Comparison of ENCODE assay signal across 15 cellular contexts in the genomic region with DNA sequence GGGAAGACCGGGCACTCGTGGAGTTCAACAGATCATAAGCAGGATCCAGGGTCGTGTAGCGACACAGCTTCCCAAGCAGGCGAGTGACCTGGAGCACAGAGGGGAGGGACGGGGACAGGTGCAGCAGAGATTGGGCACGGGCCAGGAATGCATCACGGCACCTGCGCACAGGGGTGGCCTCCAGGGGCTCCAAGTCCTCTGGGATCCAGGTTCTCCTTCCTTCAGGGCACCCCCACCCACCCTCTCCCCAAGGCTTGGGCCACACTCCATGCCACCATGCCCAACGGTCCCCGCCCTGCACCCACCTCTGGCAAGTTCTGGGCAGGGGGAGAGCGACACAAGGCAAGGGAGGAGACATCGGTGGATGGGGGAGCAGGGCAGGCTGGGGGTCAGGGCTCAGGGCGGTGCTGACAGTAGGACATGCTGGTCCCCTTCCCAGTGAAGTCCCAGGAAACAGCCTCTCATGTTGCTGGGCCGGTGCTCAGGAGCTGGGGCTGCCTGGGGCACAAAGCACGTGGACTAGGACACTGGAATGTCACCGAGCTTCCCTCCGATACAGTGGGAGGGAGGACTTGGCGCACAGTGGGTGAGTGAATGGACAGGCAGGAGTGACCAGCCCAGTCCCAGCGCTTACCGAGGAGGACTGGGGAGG.
DNase-seq lines count a peak whose midpoint lies in the region; ATAC-seq, FAIRE-seq and TF ChIP-seq lines count a peak whose summit lies in the region.
"Had no signal": no experiment of that assay in that cellular context is flagged by ENCODE, and none has a peak within 500 bp of the region (broad histone marks: within the 10 kb centered on the region; RNA-seq: fewer than 3 reads in every experiment).

No MANE protein-coding gene starts in this region.

- H3K27me3 ChIP-seq in neural progenitor cell, result no peaks in the 10 kb centered on the region

- H2AFZ ChIP-seq in neural progenitor cell (replicated peaks), result no peak overlapping the region
- H2AFZ ChIP-seq: PC-9 had no signal

- FAIRE-seq in RCC 7860 (lab: Jason Lieb, UNC), result no peak

- TF ChIP-seq CTCF in natural killer cell (IDR thresholded peaks at IDR 0.05) (no peak), neural progenitor cell (IDR thresholded peaks at IDR 0.05) (no peak)

- no peak overlapping the region for H3K27ac ChIP-seq in neural progenitor cell
- H3K27ac ChIP-seq: 22Rv1, PC-9 had no signal

- H3K27me3 Mint-ChIP-seq in natural killer cell treated with Interleukin-12 subunit alpha and Interleukin-12 subunit beta and Interleukin-15 and Interleukin-18, amount 100 ng/mL, for 72 hours, result no peaks in the 10 kb centered on the region
- H3K27me3 Mint-ChIP-seq in natural killer cell (ENCODE audit: low read depth in 2 of 2) (no peaks in the 10 kb centered on the region), neural progenitor cell (ENCODE audit: insufficient read depth, low read depth) (peaks cover 3% of the 10 kb centered on the region)

- H3K4me1 ChIP-seq in neural progenitor cell, result peaks cover 6% of the 10 kb centered on the region

- intact Hi-C loops in natural killer cell (cut with micrococcal nuclease), result no loop called here

- no peaks in the 10 kb centered on the region for H3K4me1 Mint-ChIP-seq in natural killer cell treated with Interleukin-12 subunit alpha and Interleukin-12 subunit beta and Interleukin-15 and Interleukin-18, amount 100 ng/mL, for 72 hours (ENCODE audit: low read depth in 2 of 2)
- H3K4me1 Mint-ChIP-seq in natural killer cell (no peaks in the 10 kb centered on the region), neural progenitor cell (peaks cover 40% of the 10 kb centered on the region)

- no peaks in the 10 kb centered on the region for H3K36me3 Mint-ChIP-seq in natural killer cell treated with Interleukin-12 subunit alpha and Interleukin-12 subunit beta and Interleukin-15 and Interleukin-18, amount 100 ng/mL, for 72 hours
- H3K36me3 Mint-ChIP-seq in natural killer cell (no peaks in the 10 kb centered on the region), neural progenitor cell (no peaks in the 10 kb centered on the region)

- no peaks in the 10 kb centered on the region for H3K79me2 ChIP-seq in neural progenitor cell (ENCODE audit: low read depth)

- no peaks in the 10 kb centered on the region for H4K20me1 ChIP-seq in neural progenitor cell (ENCODE audit: low read depth)

- no peak overlapping the region for H3K27ac Mint-ChIP-seq in natural killer cell treated with Interleukin-12 subunit alpha and Interleukin-12 subunit beta and Interleukin-15 and Interleukin-18, amount 100 ng/mL, for 72 hours
- H3K27ac Mint-ChIP-seq in natural killer cell (no peak overlapping the region), neural progenitor cell (peak overlapping the region; percentile 46)

- H3K9me3 ChIP-seq in neural progenitor cell (ENCODE audit: low read depth), result no peaks in the 10 kb centered on the region

- ATAC-seq in natural killer cell treated with Interleukin-12 subunit alpha and Interleukin-12 subunit beta and Interleukin-15 and Interleukin-18, amount 100 ng/mL, for 72 hours, result peak; percentile 17 to 25
- ATAC-seq in natural killer cell, result no peak

- no peaks in the 10 kb centered on the region for H3F3A ChIP-seq in neural progenitor cell (ENCODE audit: low read depth)

- no peak overlapping the region for H3K9ac ChIP-seq in neural progenitor cell

- H3K4me3 Mint-ChIP-seq in natural killer cell treated with Interleukin-12 subunit alpha and Interleukin-12 subunit beta and Interleukin-15 and Interleukin-18, amount 100 ng/mL, for 72 hours, result no peak overlapping the region
- H3K4me3 Mint-ChIP-seq in natural killer cell (no peak overlapping the region), neural progenitor cell (no peak overlapping the region)

- H3K36me3 ChIP-seq in neural progenitor cell, result no peaks in the 10 kb centered on the region

- no peak overlapping the region for H3K4me2 ChIP-seq in neural progenitor cell
- H3K4me2 ChIP-seq: PC-9 had no signal

- H3K9me3 Mint-ChIP-seq in natural killer cell treated with Interleukin-12 subunit alpha and Interleukin-12 subunit beta and Interleukin-15 and Interleukin-18, amount 100 ng/mL, for 72 hours, result no peaks in the 10 kb centered on the region
- H3K9me3 Mint-ChIP-seq in natural killer cell (no peaks in the 10 kb centered on the region), neural progenitor cell (no peaks in the 10 kb centered on the region)

- DNase-seq in NCI-H1105 treated with DMSO at 0.1 percent for 48 hours (lab: John Stamatoyannopoulos, UW) (peak; percentile 20), NCI-H1105 (lab: John Stamatoyannopoulos, UW) (no peak), natural killer cell (no peak), neural progenitor cell (ENCODE audit: low spot score) (no peak), LoVo (ENCODE audit: low spot score) (no peak), SIG-M5 treated with dmso at 0.1 percent for 504 hours (lab: John Stamatoyannopoulos, UW; ENCODE audit: unreplicated experiment) (no peak), RCC 7860 (ENCODE audit: low spot score) (no peak)
- DNase-seq in natural killer cell treated with Interleukin-12 subunit alpha and Interleukin-12 subunit beta and Interleukin-15 and Interleukin-18, amount 100 ng/mL, for 72 hours (ENCODE audit: low spot score), result no peak
- DNase-seq: AML-193, Kasumi-1, NCI-H187 treated with DMSO at 0.1 percent for 48 hours, NCI-H524 treated with DMSO at 0.1 percent for 48 hours, PC-9, SW 1271 had no signal

- no peak overlapping the region for H3K4me3 ChIP-seq in neural progenitor cell
- H3K4me3 ChIP-seq: PC-9 had no signal

Comparison
In these comparisons a context has a peak if more than half of its experiments do, and no peak if none do; other contexts are left out.
1. ATAC-seq: peak in natural killer cell treated with Interleukin-12 subunit alpha and Interleukin-12 subunit beta and Interleukin-15 and Interleukin-18, amount 100 ng/mL, for 72 hours (2 of 2); none in natural killer cell (0 of 3).